8 cellular contexts compared by ENCODE assay signal in the genomic region with DNA sequence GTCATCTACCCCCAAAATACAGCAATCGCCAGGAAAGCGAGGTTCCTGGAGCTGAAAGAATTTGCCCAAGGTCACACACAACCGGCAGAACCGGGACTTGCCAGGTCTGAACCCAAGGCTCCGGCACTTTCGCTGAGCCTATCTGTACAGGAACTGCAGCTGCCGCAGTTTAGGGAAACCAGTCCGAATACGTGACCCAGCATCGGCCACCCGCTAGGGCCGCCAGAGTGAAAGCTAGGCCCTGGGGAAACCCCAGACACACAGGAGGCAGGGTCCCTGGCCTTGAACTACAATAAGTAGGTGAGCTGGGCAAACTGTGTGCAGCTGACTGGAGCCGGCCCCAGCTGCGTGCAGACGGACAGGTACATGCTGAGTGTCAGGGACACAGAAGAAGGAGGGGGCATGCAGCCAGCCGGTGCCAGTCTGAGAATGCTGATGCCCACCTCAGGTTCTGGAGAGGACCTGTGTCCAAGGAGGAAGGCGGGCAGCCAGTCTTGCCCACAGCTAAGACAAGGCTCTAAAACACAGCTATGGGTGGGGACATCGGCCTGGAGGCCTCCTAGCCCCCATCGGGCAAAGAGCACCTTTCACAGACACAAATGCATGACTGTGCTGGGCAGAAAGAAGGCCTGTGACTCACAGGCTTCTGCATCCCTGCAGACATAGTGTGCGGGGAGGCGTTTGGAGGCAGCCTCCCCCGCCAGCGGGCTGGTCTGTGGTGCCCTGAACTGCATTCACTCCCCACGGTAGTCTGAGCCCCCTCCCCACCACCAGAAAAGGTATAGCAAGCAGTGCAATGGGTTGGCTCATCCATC.
DNase-seq lines count a peak whose midpoint lies in the region; ATAC-seq and TF ChIP-seq lines count a peak whose summit lies in the region.

No MANE protein-coding gene starts in this region.

- no peaks in the 10 kb centered on the region for H3K9me3 Mint-ChIP-seq in naive thymus-derived CD4-positive, alpha-beta T cell
- H3K9me3 Mint-ChIP-seq in glutamatergic neuron (ENCODE audit: unreplicated experiment): peaks cover 1% of the 10 kb centered on the region

- H3K27ac Mint-ChIP-seq in naive thymus-derived CD4-positive, alpha-beta T cell: no peak overlapping the region
- no peak overlapping the region for H3K27ac Mint-ChIP-seq in glutamatergic neuron (ENCODE audit: unreplicated experiment)

- H3K9me3 ChIP-seq in naive thymus-derived CD4-positive, alpha-beta T cell (ENCODE audit: control insufficient read depth in 2 of 3, low read length in 3 of 3): no peaks in the 10 kb centered on the region

- H3K27me3 ChIP-seq in naive thymus-derived CD4-positive, alpha-beta T cell (ENCODE audit: control insufficient read depth in 2 of 2, insufficient read depth in 2 of 2, low read length in 2 of 2): no peaks in the 10 kb centered on the region

- peaks cover 0 to 18% (median 9%) of the 10 kb centered on the region in 5 donors for H3K27me3 Mint-ChIP-seq in naive thymus-derived CD4-positive, alpha-beta T cell
- H3K27me3 Mint-ChIP-seq in glutamatergic neuron (ENCODE audit: unreplicated experiment): peaks cover 8% of the 10 kb centered on the region

- intact Hi-C loops in naive thymus-derived CD4-positive, alpha-beta T cell (cut with micrococcal nuclease): loop anchor here in 1 of 2 donors (2.0 kb wide), 1 partner anchor 106 kb away; no protein-coding TSS in a partner anchor

- no peak overlapping the region for H3K27ac ChIP-seq in naive thymus-derived CD4-positive, alpha-beta T cell (ENCODE audit: low read depth, low read length)

- CTCF ChIA-PET in naive thymus-derived CD4-positive, alpha-beta T cell (lab: Charles Lee): no interaction called here

- H3K4me1 ChIP-seq in naive thymus-derived CD4-positive, alpha-beta T cell (ENCODE audit: control insufficient read depth in 2 of 2, insufficient read depth in 2 of 2, low read length in 2 of 2): peaks cover 20 to 23% of the 10 kb centered on the region in 2 donors

- peak overlapping the region; percentile 32 to 77 (median 56) for H3K4me3 Mint-ChIP-seq in naive thymus-derived CD4-positive, alpha-beta T cell
- no peak overlapping the region for H3K4me3 Mint-ChIP-seq in glutamatergic neuron (ENCODE audit: unreplicated experiment)

- no peak overlapping the region for H3K4me3 ChIP-seq in naive thymus-derived CD4-positive, alpha-beta T cell (ENCODE audit: low read length)

- H3K36me3 ChIP-seq in naive thymus-derived CD4-positive, alpha-beta T cell (ENCODE audit: control insufficient read depth in 2 of 3, insufficient read depth in 3 of 3, low read length in 3 of 3): no peaks in the 10 kb centered on the region

- POLR2A ChIA-PET in naive thymus-derived CD4-positive, alpha-beta T cell (lab: Charles Lee): interaction anchor here (0.5 kb wide), 1 partner anchor 1509 kb away, joined by 3 read pairs; no protein-coding TSS in a partner anchor

- H3K4me1 Mint-ChIP-seq in naive thymus-derived CD4-positive, alpha-beta T cell: peaks cover 27 to 34% (median 33%) of the 10 kb centered on the region in 7 donors
- peaks cover 1% of the 10 kb centered on the region for H3K4me1 Mint-ChIP-seq in glutamatergic neuron (ENCODE audit: low read depth, unreplicated experiment)

- DNase-seq in SHP77 (lab: John Stamatoyannopoulos, UW) (peak; percentile 50 to 69), COR-L47 (lab: John Stamatoyannopoulos, UW) (no peak), T1000 (lab: John Stamatoyannopoulos, UW) (no peak), glutamatergic neuron (no peak)
- peak in 1 of 9 donors; percentile 17 for DNase-seq in naive thymus-derived CD4-positive, alpha-beta T cell

- no peak for TF ChIP-seq CTCF in glutamatergic neuron (IDR thresholded peaks at IDR 0.05; ENCODE audit: partially characterized antibody, unreplicated experiment)

- H3K36me3 Mint-ChIP-seq in naive thymus-derived CD4-positive, alpha-beta T cell: no peaks in the 10 kb centered on the region
- no peaks in the 10 kb centered on the region for H3K36me3 Mint-ChIP-seq in glutamatergic neuron (ENCODE audit: unreplicated experiment)

- ATAC-seq in GM18517 (IDR thresholded peaks at IDR 0.05; ENCODE audit: unreplicated experiment) (peak; percentile 57), HG02678 (IDR thresholded peaks at IDR 0.05; ENCODE audit: unreplicated experiment) (peak; percentile 67), GM18867 (IDR thresholded peaks at IDR 0.05; ENCODE audit: unreplicated experiment) (no peak)
- no peak for ATAC-seq in naive thymus-derived CD4-positive, alpha-beta T cell

Comparison
In these comparisons a context has a peak if more than half of its experiments do, and no peak if none do; other contexts are left out.
1. ATAC-seq: peak in GM18517 (single experiment) and HG02678 (single experiment); none in naive thymus-derived CD4-positive, alpha-beta T cell (single experiment) and GM18867 (single experiment).
2. DNase-seq: peak in SHP77 (2 of 2); none in COR-L47 (single experiment), T1000 (single experiment) and glutamatergic neuron (single experiment).